ENCODE assay signal across 3 cellular contexts in the genomic region with DNA sequence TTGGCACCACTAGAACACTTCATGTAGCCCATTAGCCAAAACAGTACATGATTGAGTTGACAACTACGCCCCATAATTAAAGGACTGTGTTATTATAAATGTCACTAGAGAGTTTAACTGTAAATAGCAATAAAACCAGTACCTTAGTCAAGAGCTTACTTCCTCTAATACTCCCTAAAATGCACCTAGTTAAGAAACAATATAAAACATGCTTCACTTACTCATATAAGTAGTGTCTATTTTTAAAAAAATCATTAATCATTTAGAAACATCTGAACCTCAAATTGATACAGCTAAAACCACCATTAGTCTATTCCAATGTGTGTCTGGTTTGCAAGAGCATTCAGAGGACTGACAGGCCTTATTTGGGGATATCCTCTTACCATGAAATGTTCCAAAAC.
TF ChIP-seq lines count a peak whose summit lies in the region.

No MANE protein-coding gene starts in this region.

TF ChIP-seq in A549, 52 proteins besides CTCF, POLR2A, EP300 and RAD21 (continued from another document):
- TF ChIP-seq TP53 (CRISPR knock-in tag; IDR thresholded peaks at IDR 0.05) (no peak), CBX8 (IDR thresholded peaks at IDR 0.05) (no peak), KDM5A (IDR thresholded peaks at IDR 0.05) (no peak), HEYL (CRISPR knock-in tag; IDR thresholded peaks at IDR 0.05) (no peak), POLR2AphosphoS2 (conservative IDR thresholded peaks at IDR 0.05; ENCODE audit: low read length) (no peak), CHD2 (IDR thresholded peaks at IDR 0.05; ENCODE audit: low read length, partially characterized antibody) (no peak), GATA3 (IDR thresholded peaks at IDR 0.05; ENCODE audit: borderline replicate concordance) (no peak), HOXB5 (CRISPR knock-in tag; IDR thresholded peaks at IDR 0.05) (no peak)
- TF ChIP-seq, protein P1, sequence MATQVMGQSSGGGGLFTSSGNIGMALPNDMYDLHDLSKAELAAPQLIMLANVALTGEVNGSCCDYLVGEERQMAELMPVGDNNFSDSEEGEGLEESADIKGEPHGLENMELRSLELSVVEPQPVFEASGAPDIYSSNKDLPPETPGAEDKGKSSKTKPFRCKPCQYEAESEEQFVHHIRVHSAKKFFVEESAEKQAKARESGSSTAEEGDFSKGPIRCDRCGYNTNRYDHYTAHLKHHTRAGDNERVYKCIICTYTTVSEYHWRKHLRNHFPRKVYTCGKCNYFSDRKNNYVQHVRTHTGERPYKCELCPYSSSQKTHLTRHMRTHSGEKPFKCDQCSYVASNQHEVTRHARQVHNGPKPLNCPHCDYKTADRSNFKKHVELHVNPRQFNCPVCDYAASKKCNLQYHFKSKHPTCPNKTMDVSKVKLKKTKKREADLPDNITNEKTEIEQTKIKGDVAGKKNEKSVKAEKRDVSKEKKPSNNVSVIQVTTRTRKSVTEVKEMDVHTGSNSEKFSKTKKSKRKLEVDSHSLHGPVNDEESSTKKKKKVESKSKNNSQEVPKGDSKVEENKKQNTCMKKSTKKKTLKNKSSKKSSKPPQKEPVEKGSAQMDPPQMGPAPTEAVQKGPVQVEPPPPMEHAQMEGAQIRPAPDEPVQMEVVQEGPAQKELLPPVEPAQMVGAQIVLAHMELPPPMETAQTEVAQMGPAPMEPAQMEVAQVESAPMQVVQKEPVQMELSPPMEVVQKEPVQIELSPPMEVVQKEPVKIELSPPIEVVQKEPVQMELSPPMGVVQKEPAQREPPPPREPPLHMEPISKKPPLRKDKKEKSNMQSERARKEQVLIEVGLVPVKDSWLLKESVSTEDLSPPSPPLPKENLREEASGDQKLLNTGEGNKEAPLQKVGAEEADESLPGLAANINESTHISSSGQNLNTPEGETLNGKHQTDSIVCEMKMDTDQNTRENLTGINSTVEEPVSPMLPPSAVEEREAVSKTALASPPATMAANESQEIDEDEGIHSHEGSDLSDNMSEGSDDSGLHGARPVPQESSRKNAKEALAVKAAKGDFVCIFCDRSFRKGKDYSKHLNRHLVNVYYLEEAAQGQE (IDR thresholded peaks at IDR 0.05), result no peak
- TF ChIP-seq, protein P2, sequence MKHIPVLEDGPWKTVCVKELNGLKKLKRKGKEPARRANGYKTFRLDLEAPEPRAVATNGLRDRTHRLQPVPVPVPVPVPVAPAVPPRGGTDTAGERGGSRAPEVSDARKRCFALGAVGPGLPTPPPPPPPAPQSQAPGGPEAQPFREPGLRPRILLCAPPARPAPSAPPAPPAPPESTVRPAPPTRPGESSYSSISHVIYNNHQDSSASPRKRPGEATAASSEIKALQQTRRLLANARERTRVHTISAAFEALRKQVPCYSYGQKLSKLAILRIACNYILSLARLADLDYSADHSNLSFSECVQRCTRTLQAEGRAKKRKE (CRISPR knock-in tag; IDR thresholded peaks at IDR 0.05; ENCODE audit: low read depth), result no peak
- TF ChIP-seq, protein P3, sequence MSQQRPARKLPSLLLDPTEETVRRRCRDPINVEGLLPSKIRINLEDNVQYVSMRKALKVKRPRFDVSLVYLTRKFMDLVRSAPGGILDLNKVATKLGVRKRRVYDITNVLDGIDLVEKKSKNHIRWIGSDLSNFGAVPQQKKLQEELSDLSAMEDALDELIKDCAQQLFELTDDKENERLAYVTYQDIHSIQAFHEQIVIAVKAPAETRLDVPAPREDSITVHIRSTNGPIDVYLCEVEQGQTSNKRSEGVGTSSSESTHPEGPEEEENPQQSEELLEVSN (IDR thresholded peaks at IDR 0.05; ENCODE audit: borderline replicate concordance, low read depth), result no peak

TF ChIP-seq in GM12891, 5 proteins besides CTCF, POLR2A, EP300 and RAD21 (continued from another document):
- TF ChIP-seq POLR2AphosphoS5 (IDR thresholded peaks at IDR 0.05; ENCODE audit: low read depth, low read length), result no peak
- TF ChIP-seq PAX5 (IDR thresholded peaks at IDR 0.05; ENCODE audit: insufficient read depth, low read length, severe bottlenecking), result no peak

TF ChIP-seq in GM12878, 131 proteins besides CTCF, POLR2A, EP300 and RAD21 (continued from another document and continues in another):
- TF ChIP-seq, protein P4, sequence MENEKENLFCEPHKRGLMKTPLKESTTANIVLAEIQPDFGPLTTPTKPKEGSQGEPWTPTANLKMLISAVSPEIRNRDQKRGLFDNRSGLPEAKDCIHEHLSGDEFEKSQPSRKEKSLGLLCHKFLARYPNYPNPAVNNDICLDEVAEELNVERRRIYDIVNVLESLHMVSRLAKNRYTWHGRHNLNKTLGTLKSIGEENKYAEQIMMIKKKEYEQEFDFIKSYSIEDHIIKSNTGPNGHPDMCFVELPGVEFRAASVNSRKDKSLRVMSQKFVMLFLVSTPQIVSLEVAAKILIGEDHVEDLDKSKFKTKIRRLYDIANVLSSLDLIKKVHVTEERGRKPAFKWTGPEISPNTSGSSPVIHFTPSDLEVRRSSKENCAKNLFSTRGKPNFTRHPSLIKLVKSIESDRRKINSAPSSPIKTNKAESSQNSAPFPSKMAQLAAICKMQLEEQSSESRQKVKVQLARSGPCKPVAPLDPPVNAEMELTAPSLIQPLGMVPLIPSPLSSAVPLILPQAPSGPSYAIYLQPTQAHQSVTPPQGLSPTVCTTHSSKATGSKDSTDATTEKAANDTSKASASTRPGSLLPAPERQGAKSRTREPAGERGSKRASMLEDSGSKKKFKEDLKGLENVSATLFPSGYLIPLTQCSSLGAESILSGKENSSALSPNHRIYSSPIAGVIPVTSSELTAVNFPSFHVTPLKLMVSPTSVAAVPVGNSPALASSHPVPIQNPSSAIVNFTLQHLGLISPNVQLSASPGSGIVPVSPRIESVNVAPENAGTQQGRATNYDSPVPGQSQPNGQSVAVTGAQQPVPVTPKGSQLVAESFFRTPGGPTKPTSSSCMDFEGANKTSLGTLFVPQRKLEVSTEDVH (IDR thresholded peaks at IDR 0.05; ENCODE audit: low read depth, partially characterized antibody), result no peak
- TF ChIP-seq SIN3A (IDR thresholded peaks at IDR 0.05; ENCODE audit: low read depth, low read length) (no peak), ZNF207 (IDR thresholded peaks at IDR 0.05; ENCODE audit: borderline replicate concordance) (no peak), NFXL1 (IDR thresholded peaks at IDR 0.05; ENCODE audit: borderline replicate concordance) (no peak), SMAD1 (IDR thresholded peaks at IDR 0.05; ENCODE audit: low read depth, partially characterized antibody) (no peak), ETV6 (conservative IDR thresholded peaks at IDR 0.05 in 1 of 2, IDR thresholded peaks at IDR 0.05 in 1 of 2; ENCODE audit: borderline replicate concordance in 1 of 2, low read depth in 1 of 2) (no peak), POU2F2 (IDR thresholded peaks at IDR 0.05; ENCODE audit: borderline replicate concordance, low read depth, low read length) (no peak), CEBPB (IDR thresholded peaks at IDR 0.05; ENCODE audit: borderline replicate concordance in 1 of 2, low read depth in 2 of 2, low read length in 2 of 2) (peak in 1 of 2 experiments; percentile 87; a peak in 1 of 4 replicates), HDAC2 (IDR thresholded peaks at IDR 0.05) (no peak), IRF4 (IDR thresholded peaks at IDR 0.05; ENCODE audit: low read depth, low read length) (peak; percentile 56; the same call in 1 of the 2 replicates), BRCA1 (IDR thresholded peaks at IDR 0.05; ENCODE audit: low read depth, low read length) (no peak)
- TF ChIP-seq, protein P5, sequence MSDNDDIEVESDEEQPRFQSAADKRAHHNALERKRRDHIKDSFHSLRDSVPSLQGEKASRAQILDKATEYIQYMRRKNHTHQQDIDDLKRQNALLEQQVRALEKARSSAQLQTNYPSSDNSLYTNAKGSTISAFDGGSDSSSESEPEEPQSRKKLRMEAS (IDR thresholded peaks at IDR 0.05; ENCODE audit: low read depth, low read length), result no peak
- TF ChIP-seq, protein P6, sequence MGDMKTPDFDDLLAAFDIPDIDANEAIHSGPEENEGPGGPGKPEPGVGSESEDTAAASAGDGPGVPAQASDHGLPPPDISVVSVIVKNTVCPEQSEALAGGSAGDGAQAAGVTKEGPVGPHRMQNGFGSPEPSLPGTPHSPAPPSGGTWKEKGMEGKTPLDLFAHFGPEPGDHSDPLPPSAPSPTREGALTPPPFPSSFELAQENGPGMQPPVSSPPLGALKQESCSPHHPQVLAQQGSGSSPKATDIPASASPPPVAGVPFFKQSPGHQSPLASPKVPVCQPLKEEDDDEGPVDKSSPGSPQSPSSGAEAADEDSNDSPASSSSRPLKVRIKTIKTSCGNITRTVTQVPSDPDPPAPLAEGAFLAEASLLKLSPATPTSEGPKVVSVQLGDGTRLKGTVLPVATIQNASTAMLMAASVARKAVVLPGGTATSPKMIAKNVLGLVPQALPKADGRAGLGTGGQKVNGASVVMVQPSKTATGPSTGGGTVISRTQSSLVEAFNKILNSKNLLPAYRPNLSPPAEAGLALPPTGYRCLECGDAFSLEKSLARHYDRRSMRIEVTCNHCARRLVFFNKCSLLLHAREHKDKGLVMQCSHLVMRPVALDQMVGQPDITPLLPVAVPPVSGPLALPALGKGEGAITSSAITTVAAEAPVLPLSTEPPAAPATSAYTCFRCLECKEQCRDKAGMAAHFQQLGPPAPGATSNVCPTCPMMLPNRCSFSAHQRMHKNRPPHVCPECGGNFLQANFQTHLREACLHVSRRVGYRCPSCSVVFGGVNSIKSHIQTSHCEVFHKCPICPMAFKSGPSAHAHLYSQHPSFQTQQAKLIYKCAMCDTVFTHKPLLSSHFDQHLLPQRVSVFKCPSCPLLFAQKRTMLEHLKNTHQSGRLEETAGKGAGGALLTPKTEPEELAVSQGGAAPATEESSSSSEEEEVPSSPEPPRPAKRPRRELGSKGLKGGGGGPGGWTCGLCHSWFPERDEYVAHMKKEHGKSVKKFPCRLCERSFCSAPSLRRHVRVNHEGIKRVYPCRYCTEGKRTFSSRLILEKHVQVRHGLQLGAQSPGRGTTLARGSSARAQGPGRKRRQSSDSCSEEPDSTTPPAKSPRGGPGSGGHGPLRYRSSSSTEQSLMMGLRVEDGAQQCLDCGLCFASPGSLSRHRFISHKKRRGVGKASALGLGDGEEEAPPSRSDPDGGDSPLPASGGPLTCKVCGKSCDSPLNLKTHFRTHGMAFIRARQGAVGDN (IDR thresholded peaks at IDR 0.05), result no peak
- TF ChIP-seq, protein P7, sequence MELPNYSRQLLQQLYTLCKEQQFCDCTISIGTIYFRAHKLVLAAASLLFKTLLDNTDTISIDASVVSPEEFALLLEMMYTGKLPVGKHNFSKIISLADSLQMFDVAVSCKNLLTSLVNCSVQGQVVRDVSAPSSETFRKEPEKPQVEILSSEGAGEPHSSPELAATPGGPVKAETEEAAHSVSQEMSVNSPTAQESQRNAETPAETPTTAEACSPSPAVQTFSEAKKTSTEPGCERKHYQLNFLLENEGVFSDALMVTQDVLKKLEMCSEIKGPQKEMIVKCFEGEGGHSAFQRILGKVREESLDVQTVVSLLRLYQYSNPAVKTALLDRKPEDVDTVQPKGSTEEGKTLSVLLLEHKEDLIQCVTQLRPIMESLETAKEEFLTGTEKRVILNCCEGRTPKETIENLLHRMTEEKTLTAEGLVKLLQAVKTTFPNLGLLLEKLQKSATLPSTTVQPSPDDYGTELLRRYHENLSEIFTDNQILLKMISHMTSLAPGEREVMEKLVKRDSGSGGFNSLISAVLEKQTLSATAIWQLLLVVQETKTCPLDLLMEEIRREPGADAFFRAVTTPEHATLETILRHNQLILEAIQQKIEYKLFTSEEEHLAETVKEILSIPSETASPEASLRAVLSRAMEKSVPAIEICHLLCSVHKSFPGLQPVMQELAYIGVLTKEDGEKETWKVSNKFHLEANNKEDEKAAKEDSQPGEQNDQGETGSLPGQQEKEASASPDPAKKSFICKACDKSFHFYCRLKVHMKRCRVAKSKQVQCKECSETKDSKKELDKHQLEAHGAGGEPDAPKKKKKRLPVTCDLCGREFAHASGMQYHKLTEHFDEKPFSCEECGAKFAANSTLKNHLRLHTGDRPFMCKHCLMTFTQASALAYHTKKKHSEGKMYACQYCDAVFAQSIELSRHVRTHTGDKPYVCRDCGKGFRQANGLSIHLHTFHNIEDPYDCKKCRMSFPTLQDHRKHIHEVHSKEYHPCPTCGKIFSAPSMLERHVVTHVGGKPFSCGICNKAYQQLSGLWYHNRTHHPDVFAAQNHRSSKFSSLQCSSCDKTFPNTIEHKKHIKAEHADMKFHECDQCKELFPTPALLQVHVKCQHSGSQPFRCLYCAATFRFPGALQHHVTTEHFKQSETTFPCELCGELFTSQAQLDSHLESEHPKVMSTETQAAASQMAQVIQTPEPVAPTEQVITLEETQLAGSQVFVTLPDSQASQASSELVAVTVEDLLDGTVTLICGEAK (IDR thresholded peaks at IDR 0.05; ENCODE audit: borderline replicate concordance), result no peak
- TF ChIP-seq, protein P8, sequence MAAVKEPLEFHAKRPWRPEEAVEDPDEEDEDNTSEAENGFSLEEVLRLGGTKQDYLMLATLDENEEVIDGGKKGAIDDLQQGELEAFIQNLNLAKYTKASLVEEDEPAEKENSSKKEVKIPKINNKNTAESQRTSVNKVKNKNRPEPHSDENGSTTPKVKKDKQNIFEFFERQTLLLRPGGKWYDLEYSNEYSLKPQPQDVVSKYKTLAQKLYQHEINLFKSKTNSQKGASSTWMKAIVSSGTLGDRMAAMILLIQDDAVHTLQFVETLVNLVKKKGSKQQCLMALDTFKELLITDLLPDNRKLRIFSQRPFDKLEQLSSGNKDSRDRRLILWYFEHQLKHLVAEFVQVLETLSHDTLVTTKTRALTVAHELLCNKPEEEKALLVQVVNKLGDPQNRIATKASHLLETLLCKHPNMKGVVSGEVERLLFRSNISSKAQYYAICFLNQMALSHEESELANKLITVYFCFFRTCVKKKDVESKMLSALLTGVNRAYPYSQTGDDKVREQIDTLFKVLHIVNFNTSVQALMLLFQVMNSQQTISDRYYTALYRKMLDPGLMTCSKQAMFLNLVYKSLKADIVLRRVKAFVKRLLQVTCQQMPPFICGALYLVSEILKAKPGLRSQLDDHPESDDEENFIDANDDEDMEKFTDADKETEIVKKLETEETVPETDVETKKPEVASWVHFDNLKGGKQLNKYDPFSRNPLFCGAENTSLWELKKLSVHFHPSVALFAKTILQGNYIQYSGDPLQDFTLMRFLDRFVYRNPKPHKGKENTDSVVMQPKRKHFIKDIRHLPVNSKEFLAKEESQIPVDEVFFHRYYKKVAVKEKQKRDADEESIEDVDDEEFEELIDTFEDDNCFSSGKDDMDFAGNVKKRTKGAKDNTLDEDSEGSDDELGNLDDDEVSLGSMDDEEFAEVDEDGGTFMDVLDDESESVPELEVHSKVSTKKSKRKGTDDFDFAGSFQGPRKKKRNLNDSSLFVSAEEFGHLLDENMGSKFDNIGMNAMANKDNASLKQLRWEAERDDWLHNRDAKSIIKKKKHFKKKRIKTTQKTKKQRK (IDR thresholded peaks at IDR 0.05; ENCODE audit: low read depth, low read length), result no peak
- TF ChIP-seq, protein P9, sequence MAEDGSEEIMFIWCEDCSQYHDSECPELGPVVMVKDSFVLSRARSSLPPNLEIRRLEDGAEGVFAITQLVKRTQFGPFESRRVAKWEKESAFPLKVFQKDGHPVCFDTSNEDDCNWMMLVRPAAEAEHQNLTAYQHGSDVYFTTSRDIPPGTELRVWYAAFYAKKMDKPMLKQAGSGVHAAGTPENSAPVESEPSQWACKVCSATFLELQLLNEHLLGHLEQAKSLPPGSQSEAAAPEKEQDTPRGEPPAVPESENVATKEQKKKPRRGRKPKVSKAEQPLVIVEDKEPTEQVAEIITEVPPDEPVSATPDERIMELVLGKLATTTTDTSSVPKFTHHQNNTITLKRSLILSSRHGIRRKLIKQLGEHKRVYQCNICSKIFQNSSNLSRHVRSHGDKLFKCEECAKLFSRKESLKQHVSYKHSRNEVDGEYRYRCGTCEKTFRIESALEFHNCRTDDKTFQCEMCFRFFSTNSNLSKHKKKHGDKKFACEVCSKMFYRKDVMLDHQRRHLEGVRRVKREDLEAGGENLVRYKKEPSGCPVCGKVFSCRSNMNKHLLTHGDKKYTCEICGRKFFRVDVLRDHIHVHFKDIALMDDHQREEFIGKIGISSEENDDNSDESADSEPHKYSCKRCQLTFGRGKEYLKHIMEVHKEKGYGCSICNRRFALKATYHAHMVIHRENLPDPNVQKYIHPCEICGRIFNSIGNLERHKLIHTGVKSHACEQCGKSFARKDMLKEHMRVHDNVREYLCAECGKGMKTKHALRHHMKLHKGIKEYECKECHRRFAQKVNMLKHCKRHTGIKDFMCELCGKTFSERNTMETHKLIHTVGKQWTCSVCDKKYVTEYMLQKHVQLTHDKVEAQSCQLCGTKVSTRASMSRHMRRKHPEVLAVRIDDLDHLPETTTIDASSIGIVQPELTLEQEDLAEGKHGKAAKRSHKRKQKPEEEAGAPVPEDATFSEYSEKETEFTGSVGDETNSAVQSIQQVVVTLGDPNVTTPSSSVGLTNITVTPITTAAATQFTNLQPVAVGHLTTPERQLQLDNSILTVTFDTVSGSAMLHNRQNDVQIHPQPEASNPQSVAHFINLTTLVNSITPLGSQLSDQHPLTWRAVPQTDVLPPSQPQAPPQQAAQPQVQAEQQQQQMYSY (CRISPR knock-in tag; IDR thresholded peaks at IDR 0.05), result no peak
